10 cellular contexts compared by ENCODE assay signal in the genomic region with DNA sequence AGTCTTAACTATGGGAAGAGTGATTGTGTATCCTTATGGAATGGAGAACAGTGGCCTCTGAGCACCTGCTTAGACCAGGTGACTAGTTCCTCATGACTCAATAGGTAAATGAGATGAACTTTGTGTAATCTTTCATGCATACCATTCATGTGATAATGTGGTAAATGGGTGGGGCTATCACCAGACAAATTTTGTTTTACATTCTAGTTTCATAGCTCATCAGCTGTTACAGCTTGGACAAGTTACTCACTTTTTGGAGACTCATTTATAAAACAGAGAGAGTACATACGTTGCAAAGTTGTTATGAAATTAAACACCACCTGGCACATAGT.
DNase-seq lines count a peak whose midpoint lies in the region; ATAC-seq, FAIRE-seq and TF ChIP-seq lines count a peak whose summit lies in the region.
"Had no signal": no experiment of that assay in that cellular context is flagged by ENCODE, and none has a peak within 500 bp of the region (broad histone marks: within the 10 kb centered on the region; RNA-seq: fewer than 3 reads in every experiment).

No MANE protein-coding gene starts in this region.

- ATAC-seq in GM21515 (IDR thresholded peaks at IDR 0.05; ENCODE audit: unreplicated experiment), result peak; percentile 41
- peak; percentile 42 for ATAC-seq in HG03460 (IDR thresholded peaks at IDR 0.05; ENCODE audit: unreplicated experiment)
- ATAC-seq in heart left ventricle, result no peak
- ATAC-seq: Panc1 had no signal

- no peak overlapping the region for H3K23ac ChIP-seq in neuronal stem cell (ENCODE audit: low read depth, low read length, poor library complexity)

- no peaks in the 10 kb centered on the region for H3K27me3 ChIP-seq in hepatocyte
- H3K27me3 ChIP-seq in neuronal stem cell (ENCODE audit: control insufficient read depth in 3 of 3, insufficient read depth in 3 of 3, low read depth in 1 of 3, low read length in 3 of 3), result peaks cover 0 to 17% (median 0%) of the 10 kb centered on the region in 3 experiments
- H3K27me3 ChIP-seq in heart left ventricle, result no peaks in the 10 kb centered on the region

- no peaks in the 10 kb centered on the region for H3K36me3 ChIP-seq in hepatocyte (replicated peaks; ENCODE audit: insufficient read depth, low read depth)
- no peaks in the 10 kb centered on the region for H3K36me3 ChIP-seq in neuronal stem cell (replicated peaks in 1 of 2; ENCODE audit: control insufficient read depth in 2 of 2, insufficient read depth in 2 of 2, low read length in 2 of 2)
- H3K36me3 ChIP-seq in heart left ventricle, result no peaks in the 10 kb centered on the region

- DNase-seq in GM12891 (ENCODE audit: insufficient read length, low spot score) (no peak), hepatocyte (ENCODE audit: low spot score) (no peak), neuronal stem cell (ENCODE audit: low spot score) (no peak), heart left ventricle (no peak), NCI-H146 (lab: John Stamatoyannopoulos, UW) (no peak), SW 1271 (lab: John Stamatoyannopoulos, UW) (no peak)
- DNase-seq: erythroblast had no signal

- no peak overlapping the region for H2BK120ac ChIP-seq in neuronal stem cell (ENCODE audit: low read depth, low read length)

- no peaks in the 10 kb centered on the region for H3K9me2 ChIP-seq in hepatocyte (replicated peaks; ENCODE audit: insufficient read depth)

- no peak overlapping the region for H4K8ac ChIP-seq in neuronal stem cell (ENCODE audit: low read depth, low read length)

- no peak overlapping the region for H3K4me2 ChIP-seq in hepatocyte
- no peak overlapping the region for H3K4me2 ChIP-seq in neuronal stem cell (ENCODE audit: insufficient read depth, low read length, poor library complexity, severe bottlenecking)

- no peaks in the 10 kb centered on the region for H3K79me2 ChIP-seq in hepatocyte

- H3K9ac ChIP-seq in neuronal stem cell (ENCODE audit: low read depth, low read length, poor library complexity), result no peak overlapping the region

- H2BK15ac ChIP-seq in neuronal stem cell (ENCODE audit: low read length), result no peak overlapping the region

- H3K9me3 ChIP-seq in hepatocyte (ENCODE audit: low read depth), result no peaks in the 10 kb centered on the region
- no peaks in the 10 kb centered on the region for H3K9me3 ChIP-seq in neuronal stem cell (replicated peaks in 1 of 2; ENCODE audit: control insufficient read depth in 2 of 2, insufficient read depth in 1 of 2, low read depth in 1 of 2, low read length in 2 of 2)
- no peaks in the 10 kb centered on the region for H3K9me3 ChIP-seq in heart left ventricle

- intact Hi-C loops in heart left ventricle (cut with DNase I), result no loop called here

- peak overlapping the region; percentile 28 for H3K27ac ChIP-seq in hepatocyte
- no peak overlapping the region for H3K27ac ChIP-seq in neuronal stem cell (replicated peaks; ENCODE audit: low read length)
- no peak overlapping the region for H3K27ac ChIP-seq in heart left ventricle

- H3K79me1 ChIP-seq in neuronal stem cell (ENCODE audit: low read depth, low read length), result no peaks in the 10 kb centered on the region

- TF ChIP-seq POLR2A in GM12891 (IDR thresholded peaks at IDR 0.05; ENCODE audit: low read depth, low read length), result no peak
- no peak for TF ChIP-seq POLR2A in heart left ventricle (IDR thresholded peaks at IDR 0.05)

- no peak overlapping the region for H3K4me3 ChIP-seq in hepatocyte
- H3K4me3 ChIP-seq in neuronal stem cell (ENCODE audit: low read length in 2 of 2), result no peak overlapping the region
- no peak overlapping the region for H3K4me3 ChIP-seq in heart left ventricle

- no peak overlapping the region for H2BK12ac ChIP-seq in neuronal stem cell (ENCODE audit: low read length)

- H3K14ac ChIP-seq in neuronal stem cell (ENCODE audit: low read length), result no peak overlapping the region

- no peak overlapping the region for H3K18ac ChIP-seq in neuronal stem cell (ENCODE audit: low read length)

- H3K4me1 ChIP-seq in hepatocyte (ENCODE audit: insufficient read depth) (no peaks in the 10 kb centered on the region), neuronal stem cell (ENCODE audit: control insufficient read depth in 2 of 2, insufficient read depth in 1 of 2, low read depth in 1 of 2, low read length in 2 of 2) (peaks cover 0 to 1% of the 10 kb centered on the region in 2 donors), heart left ventricle (peaks cover 0 to 14% (median 8%) of the 10 kb centered on the region in 12 donors)

- no peak overlapping the region for H2BK5ac ChIP-seq in neuronal stem cell (ENCODE audit: low read length)

- TF ChIP-seq CTCF in hepatocyte (IDR thresholded peaks at IDR 0.05; ENCODE audit: poor library complexity), result no peak
- TF ChIP-seq CTCF in heart left ventricle (IDR thresholded peaks at IDR 0.05), result no peak

- H4K91ac ChIP-seq in neuronal stem cell (ENCODE audit: low read depth, low read length, poor library complexity), result no peak overlapping the region

- no peak overlapping the region for H2AK5ac ChIP-seq in neuronal stem cell (ENCODE audit: low read depth, low read length)

- no peak for FAIRE-seq in GM12891 (lab: Jason Lieb, UNC)

- no peak overlapping the region for H2AFZ ChIP-seq in hepatocyte
- no peak overlapping the region for H2AFZ ChIP-seq in neuronal stem cell (ENCODE audit: low read length)

- H3K4ac ChIP-seq in neuronal stem cell (ENCODE audit: low read length), result no peak overlapping the region

- WGBS in hepatocyte (ENCODE audit: low lambda C conversion rate, missing lambda C conversion rate), result 91% methylated on average over 1 of the region's 1 CpG
- WGBS in neuronal stem cell (ENCODE audit: extremely low coverage in 2 of 2, insufficient read length in 2 of 2, insufficient replicate concordance in 1 of 2), 2 donors, result no CpG with 5 or more reads among the region's 1 CpG
- WGBS in heart left ventricle, 4 donors, result 96 to 98% (median 96%) methylated on average over 1 of the region's 1 CpG

- no peaks in the 10 kb centered on the region for H4K20me1 ChIP-seq in hepatocyte (ENCODE audit: insufficient read depth, poor library complexity, severe bottlenecking)

TF ChIP-seq in GM12891, 5 proteins besides CTCF, POLR2A, EP300 and RAD21:
- TF ChIP-seq POU2F2 (IDR thresholded peaks at IDR 0.05; ENCODE audit: low read depth, low read length) (peak; percentile 73), SPI1 (IDR thresholded peaks at IDR 0.05; ENCODE audit: low read depth, low read length) (no peak)

Comparison
In these comparisons a context has a peak if more than half of its experiments do, and no peak if none do; other contexts are left out.
1. ATAC-seq: peak in GM21515 (single experiment) and HG03460 (single experiment); none in heart left ventricle (0 of 4).